18 cellular contexts compared by ENCODE assay signal in genomic region chr14:34277191-34277590, GRCh38.
A peak's percentile ranks its signal among the peaks of the same experiment; 100 is the strongest.
DNase-seq lines count a peak whose midpoint lies in the region; ATAC-seq and TF ChIP-seq lines count a peak whose summit lies in the region.
"Had no signal": no experiment of that assay in that cellular context is flagged by ENCODE, and none has a peak within 500 bp of the region (broad histone marks: within the 10 kb centered on the region; RNA-seq: fewer than 3 reads in every experiment).

No MANE protein-coding gene starts in this region.

- no peak for DNase-seq in activated naive CD8-positive, alpha-beta T cell treated with anti-CD3 and anti-CD28 coated beads, Interleukin-2, amount 50 U/mL, for 24 hours
- DNase-seq in activated naive CD8-positive, alpha-beta T cell treated with anti-CD3 and anti-CD28 coated beads for 36 hours: no peak
- DNase-seq in substantia nigra (lab: John Stamatoyannopoulos, UW) (no peak), esophagus squamous epithelium (lab: John Stamatoyannopoulos, UW) (no peak)
- no peak for DNase-seq in effector memory CD4-positive, alpha-beta T cell
- DNase-seq in natural killer cell treated with Interleukin-12 subunit alpha and Interleukin-12 subunit beta and Interleukin-15 and Interleukin-18, amount 100 ng/mL, for 72 hours (ENCODE audit: low spot score): no peak
- DNase-seq: Caco-2, H9, NCI-H1092 treated with DMSO at 0.1 percent for 48 hours, NCI-H187, NCI-H748 treated with DMSO at 0.1 percent for 48 hours, Peyer's patch, Right ventricle myocardium superior, SK-N-SH had no signal

- H3K36me3 ChIP-seq in effector memory CD4-positive, alpha-beta T cell (ENCODE audit: control insufficient read depth, insufficient read depth, low read length): no peaks in the 10 kb centered on the region
- H3K36me3 ChIP-seq in esophagus squamous epithelium: no peaks in the 10 kb centered on the region
- H3K36me3 ChIP-seq: Peyer's patch had no signal

- no peaks in the 10 kb centered on the region for H3K9me3 ChIP-seq in effector memory CD4-positive, alpha-beta T cell (ENCODE audit: control insufficient read depth, low read length)
- no peaks in the 10 kb centered on the region for H3K9me3 ChIP-seq in esophagus squamous epithelium
- H3K9me3 ChIP-seq: Peyer's patch, SK-N-SH had no signal

- no peaks in the 10 kb centered on the region for H3K27me3 ChIP-seq in effector memory CD4-positive, alpha-beta T cell (replicated peaks; ENCODE audit: control insufficient read depth, insufficient read depth, low read length, poor library complexity, severe bottlenecking)
- H3K27me3 ChIP-seq in esophagus squamous epithelium: no peaks in the 10 kb centered on the region
- H3K27me3 ChIP-seq: Peyer's patch had no signal

- no peaks in the 10 kb centered on the region for H3K27me3 Mint-ChIP-seq in activated naive CD8-positive, alpha-beta T cell treated with anti-CD3 and anti-CD28 coated beads, Interleukin-2, amount 50 U/mL, for 24 hours
- H3K27me3 Mint-ChIP-seq in activated naive CD8-positive, alpha-beta T cell treated with anti-CD3 and anti-CD28 coated beads for 36 hours: peaks cover 5% of the 10 kb centered on the region
- peaks cover 5 to 7% of the 10 kb centered on the region in 2 donors for H3K27me3 Mint-ChIP-seq in natural killer cell treated with Interleukin-12 subunit alpha and Interleukin-12 subunit beta and Interleukin-15 and Interleukin-18, amount 100 ng/mL, for 72 hours

- TF ChIP-seq CTCF in esophagus squamous epithelium (IDR thresholded peaks at IDR 0.05): no peak

- no peak for TF ChIP-seq POLR2A in esophagus squamous epithelium (IDR thresholded peaks at IDR 0.05)

- ATAC-seq in activated naive CD8-positive, alpha-beta T cell treated with anti-CD3 and anti-CD28 coated beads, Interleukin-2, amount 50 U/mL, for 24 hours: peak; percentile 54
- ATAC-seq in HG02870 (IDR thresholded peaks at IDR 0.05; ENCODE audit: unreplicated experiment): peak; percentile 62
- peak; percentile 65 for ATAC-seq in HG03558 (IDR thresholded peaks at IDR 0.05; ENCODE audit: extremely low read depth, unreplicated experiment)
- no peak for ATAC-seq in natural killer cell treated with Interleukin-12 subunit alpha and Interleukin-12 subunit beta and Interleukin-15 and Interleukin-18, amount 100 ng/mL, for 72 hours
- ATAC-seq: K562 had no signal

- H3K27ac ChIP-seq in substantia nigra (ENCODE audit: low read depth, low read length, poor library complexity, severe bottlenecking) (no peak overlapping the region), esophagus squamous epithelium (no peak overlapping the region)
- H3K27ac ChIP-seq in effector memory CD4-positive, alpha-beta T cell (ENCODE audit: insufficient read depth, low read length, poor library complexity, severe bottlenecking): no peak overlapping the region
- H3K27ac ChIP-seq: HL-60, Peyer's patch had no signal

- H3K9me3 Mint-ChIP-seq in activated naive CD8-positive, alpha-beta T cell treated with anti-CD3 and anti-CD28 coated beads, Interleukin-2, amount 50 U/mL, for 24 hours: peaks cover 7% of the 10 kb centered on the region
- peaks cover 2% of the 10 kb centered on the region for H3K9me3 Mint-ChIP-seq in activated naive CD8-positive, alpha-beta T cell treated with anti-CD3 and anti-CD28 coated beads for 36 hours
- H3K9me3 Mint-ChIP-seq in natural killer cell treated with Interleukin-12 subunit alpha and Interleukin-12 subunit beta and Interleukin-15 and Interleukin-18, amount 100 ng/mL, for 72 hours: no peaks in the 10 kb centered on the region

- intact Hi-C loops in esophagus squamous epithelium (cut with DNase I): no loop called here

- H3K27ac Mint-ChIP-seq in activated naive CD8-positive, alpha-beta T cell treated with anti-CD3 and anti-CD28 coated beads, Interleukin-2, amount 50 U/mL, for 24 hours: no peak overlapping the region
- H3K27ac Mint-ChIP-seq in activated naive CD8-positive, alpha-beta T cell treated with anti-CD3 and anti-CD28 coated beads for 36 hours: no peak overlapping the region
- no peak overlapping the region for H3K27ac Mint-ChIP-seq in natural killer cell treated with Interleukin-12 subunit alpha and Interleukin-12 subunit beta and Interleukin-15 and Interleukin-18, amount 100 ng/mL, for 72 hours
- H3K27ac Mint-ChIP-seq: H9 had no signal

- no peaks in the 10 kb centered on the region for H3K4me1 ChIP-seq in effector memory CD4-positive, alpha-beta T cell (ENCODE audit: control insufficient read depth, insufficient read depth, low read length, poor library complexity, severe bottlenecking)
- H3K4me1 ChIP-seq in esophagus squamous epithelium: no peaks in the 10 kb centered on the region
- H3K4me1 ChIP-seq: Caco-2, Peyer's patch had no signal

- H3K36me3 Mint-ChIP-seq in activated naive CD8-positive, alpha-beta T cell treated with anti-CD3 and anti-CD28 coated beads, Interleukin-2, amount 50 U/mL, for 24 hours (ENCODE audit: low read depth): no peaks in the 10 kb centered on the region
- no peaks in the 10 kb centered on the region for H3K36me3 Mint-ChIP-seq in activated naive CD8-positive, alpha-beta T cell treated with anti-CD3 and anti-CD28 coated beads for 36 hours
- H3K36me3 Mint-ChIP-seq in natural killer cell treated with Interleukin-12 subunit alpha and Interleukin-12 subunit beta and Interleukin-15 and Interleukin-18, amount 100 ng/mL, for 72 hours: no peaks in the 10 kb centered on the region

- H3K4me1 Mint-ChIP-seq in activated naive CD8-positive, alpha-beta T cell treated with anti-CD3 and anti-CD28 coated beads, Interleukin-2, amount 50 U/mL, for 24 hours: peaks cover 4% of the 10 kb centered on the region
- peaks cover 4% of the 10 kb centered on the region for H3K4me1 Mint-ChIP-seq in activated naive CD8-positive, alpha-beta T cell treated with anti-CD3 and anti-CD28 coated beads for 36 hours
- no peaks in the 10 kb centered on the region for H3K4me1 Mint-ChIP-seq in natural killer cell treated with Interleukin-12 subunit alpha and Interleukin-12 subunit beta and Interleukin-15 and Interleukin-18, amount 100 ng/mL, for 72 hours (ENCODE audit: low read depth in 2 of 2)
- H3K4me1 Mint-ChIP-seq: H9 had no signal

- H3K4me3 Mint-ChIP-seq in activated naive CD8-positive, alpha-beta T cell treated with anti-CD3 and anti-CD28 coated beads, Interleukin-2, amount 50 U/mL, for 24 hours: no peak overlapping the region
- no peak overlapping the region for H3K4me3 Mint-ChIP-seq in activated naive CD8-positive, alpha-beta T cell treated with anti-CD3 and anti-CD28 coated beads for 36 hours
- H3K4me3 Mint-ChIP-seq in natural killer cell treated with Interleukin-12 subunit alpha and Interleukin-12 subunit beta and Interleukin-15 and Interleukin-18, amount 100 ng/mL, for 72 hours: no peak overlapping the region
- H3K4me3 Mint-ChIP-seq: H9 had no signal

- H3K4me3 ChIP-seq in effector memory CD4-positive, alpha-beta T cell (ENCODE audit: insufficient read depth, low read depth, low read length, poor library complexity, severe bottlenecking): no peak overlapping the region
- H3K4me3 ChIP-seq in esophagus squamous epithelium: no peak overlapping the region
- H3K4me3 ChIP-seq: K562, Peyer's patch had no signal

Comparison
In these comparisons a context has a peak if more than half of its experiments do, and no peak if none do; other contexts are left out.
1. ATAC-seq: peak in activated naive CD8-positive, alpha-beta T cell treated with anti-CD3 and anti-CD28 coated beads, Interleukin-2, amount 50 U/mL, for 24 hours (single experiment), HG02870 (single experiment) and HG03558 (single experiment); none in natural killer cell treated with Interleukin-12 subunit alpha and Interleukin-12 subunit beta and Interleukin-15 and Interleukin-18, amount 100 ng/mL, for 72 hours (0 of 2).